In genomic region chr15:50884583-50884982, GRCh38 we compare ENCODE assay signal across 12 cellular contexts. TPM values are rescaled to one million over a fixed set of nuclear protein-coding genes. Genes with fewer than 3 reads are reported as not detected.
DNase-seq lines count a peak whose midpoint lies in the region; ATAC-seq and TF ChIP-seq lines count a peak whose summit lies in the region.
"Had no signal": no experiment of that assay in that cellular context is flagged by ENCODE, and none has a peak within 500 bp of the region (broad histone marks: within the 10 kb centered on the region; RNA-seq: fewer than 3 reads in every experiment).

No MANE protein-coding gene starts in this region.

- H3K4me3 Mint-ChIP-seq in activated naive CD4-positive, alpha-beta T cell treated with anti-CD3 and anti-CD28 coated beads, Interleukin-2, amount 10 ng/mL, durations not matched to agents 7 days and 5 days: no peak overlapping the region
- H3K4me3 Mint-ChIP-seq in activated naive CD8-positive, alpha-beta T cell treated with anti-CD3 and anti-CD28 coated beads, Interleukin-2, amount 10 ng/mL, durations not matched to agents 7 days and 5 days: peak overlapping the region; percentile 64
- H3K4me3 Mint-ChIP-seq: activated CD4-positive, alpha-beta T cell treated with anti-CD3 and anti-CD28 coated beads for 36 hours had no signal

- no peak for TF ChIP-seq EP300 in upper lobe of left lung (IDR thresholded peaks at IDR 0.05)

- H3K27me3 Mint-ChIP-seq in activated naive CD4-positive, alpha-beta T cell treated with anti-CD3 and anti-CD28 coated beads, Interleukin-2, amount 10 ng/mL, durations not matched to agents 7 days and 5 days: no peaks in the 10 kb centered on the region
- no peaks in the 10 kb centered on the region for H3K27me3 Mint-ChIP-seq in activated naive CD8-positive, alpha-beta T cell treated with anti-CD3 and anti-CD28 coated beads, Interleukin-2, amount 10 ng/mL, durations not matched to agents 7 days and 5 days
- H3K27me3 Mint-ChIP-seq: activated CD4-positive, alpha-beta T cell treated with anti-CD3 and anti-CD28 coated beads for 36 hours had no signal

- peaks cover 60% of the 10 kb centered on the region for H3K4me1 Mint-ChIP-seq in activated naive CD4-positive, alpha-beta T cell treated with anti-CD3 and anti-CD28 coated beads, Interleukin-2, amount 10 ng/mL, durations not matched to agents 7 days and 5 days
- peaks cover 53% of the 10 kb centered on the region for H3K4me1 Mint-ChIP-seq in activated naive CD8-positive, alpha-beta T cell treated with anti-CD3 and anti-CD28 coated beads, Interleukin-2, amount 10 ng/mL, durations not matched to agents 7 days and 5 days

- POLR2A ChIA-PET in activated naive CD8-positive, alpha-beta T cell treated with anti-CD3 and anti-CD28 coated beads, Interleukin-2, amount 10 ng/mL, durations not matched to agents 7 days and 5 days (lab: Charles Lee): interaction anchor here (0.6 to 1.8 kb wide), 7 partner anchors 23 to 322 kb away, joined by 3 to 10 read pairs (median 3); a partner anchor contains a TSS

- ATAC-seq in activated naive CD8-positive, alpha-beta T cell treated with anti-CD3 and anti-CD28 coated beads, Interleukin-2, amount 10 ng/mL, durations not matched to agents 7 days and 5 days (ENCODE audit: low read depth): no peak
- ATAC-seq in upper lobe of left lung (ENCODE audit: low FRiP score in 2 of 2) (peak in 1 of 2 donors; percentile 50), HG02938 (IDR thresholded peaks at IDR 0.05; ENCODE audit: unreplicated experiment) (no peak), GM19397 (IDR thresholded peaks at IDR 0.05; ENCODE audit: unreplicated experiment) (no peak)

- H3K27me3 ChIP-seq in upper lobe of left lung: no peaks in the 10 kb centered on the region

- no peak for TF ChIP-seq POLR2A in upper lobe of left lung (IDR thresholded peaks at IDR 0.05)

- WGBS in upper lobe of left lung, 2 donors: 84 to 91% methylated on average over 4 of the region's 4 CpGs

- H3K27ac ChIP-seq in upper lobe of left lung: peak overlapping the region in 3 of 4 donors; percentile 3 to 76 (median 45)

- H3K36me3 ChIP-seq in upper lobe of left lung: no peaks in the 10 kb centered on the region
- H3K36me3 ChIP-seq: thoracic aorta had no signal

- peaks cover 4 to 24% (median 14%) of the 10 kb centered on the region in 4 donors for H3K4me1 ChIP-seq in upper lobe of left lung

- TF ChIP-seq CTCF in upper lobe of left lung (IDR thresholded peaks at IDR 0.05): no peak

- DNase-seq in activated naive CD4-positive, alpha-beta T cell treated with anti-CD3 and anti-CD28 coated beads, Interleukin-2, amount 10 ng/mL, durations not matched to agents 7 days and 5 days: no peak
- DNase-seq in activated naive CD4-positive, alpha-beta T cell treated with Interleukin-2 at 50 U/mL for 16 hours: no peak
- no peak for DNase-seq in activated naive CD8-positive, alpha-beta T cell treated with anti-CD3 and anti-CD28 coated beads, Interleukin-2, amount 10 ng/mL, durations not matched to agents 7 days and 5 days
- DNase-seq in iris pigment epithelial cell (ENCODE audit: low read depth) (peak; percentile 66), upper lobe of left lung (no peak), C1 segment of cervical spinal cord (lab: John Stamatoyannopoulos, UW) (no peak)
- DNase-seq: NCI-H748 treated with DMSO at 0.1 percent for 48 hours had no signal

- CTCF ChIA-PET in activated naive CD4-positive, alpha-beta T cell treated with anti-CD3 and anti-CD28 coated beads, Interleukin-2, amount 10 ng/mL, durations not matched to agents 7 days and 5 days (lab: Charles Lee): interaction anchor here (0.5 to 1.6 kb wide), 7 partner anchors 8 to 535 kb away, joined by 3 to 8 read pairs (median 4); no protein-coding TSS in a partner anchor

- H3K9me3 ChIP-seq in upper lobe of left lung: no peaks in the 10 kb centered on the region
- H3K9me3 ChIP-seq: thoracic aorta had no signal

- H3K27ac Mint-ChIP-seq in activated naive CD4-positive, alpha-beta T cell treated with anti-CD3 and anti-CD28 coated beads, Interleukin-2, amount 10 ng/mL, durations not matched to agents 7 days and 5 days: peak overlapping the region; percentile 26
- H3K27ac Mint-ChIP-seq in activated naive CD8-positive, alpha-beta T cell treated with anti-CD3 and anti-CD28 coated beads, Interleukin-2, amount 10 ng/mL, durations not matched to agents 7 days and 5 days: peak overlapping the region; percentile 92

- H3K36me3 Mint-ChIP-seq in activated naive CD4-positive, alpha-beta T cell treated with anti-CD3 and anti-CD28 coated beads, Interleukin-2, amount 10 ng/mL, durations not matched to agents 7 days and 5 days: peaks cover 2% of the 10 kb centered on the region
- peaks cover 6% of the 10 kb centered on the region for H3K36me3 Mint-ChIP-seq in activated naive CD8-positive, alpha-beta T cell treated with anti-CD3 and anti-CD28 coated beads, Interleukin-2, amount 10 ng/mL, durations not matched to agents 7 days and 5 days

- H3K4me3 ChIP-seq in upper lobe of left lung: no peak overlapping the region
- H3K4me3 ChIP-seq: lung had no signal

- no peaks in the 10 kb centered on the region for H3K9me3 Mint-ChIP-seq in activated naive CD4-positive, alpha-beta T cell treated with anti-CD3 and anti-CD28 coated beads, Interleukin-2, amount 10 ng/mL, durations not matched to agents 7 days and 5 days
- H3K9me3 Mint-ChIP-seq in activated naive CD8-positive, alpha-beta T cell treated with anti-CD3 and anti-CD28 coated beads, Interleukin-2, amount 10 ng/mL, durations not matched to agents 7 days and 5 days: peaks cover 1% of the 10 kb centered on the region

RNA-seq across cellular contexts. Expression of gene AP4E1, which starts 23.9 kb away (rescaled TPM):
- total RNA-seq in activated naive CD8-positive, alpha-beta T cell treated with anti-CD3 and anti-CD28 coated beads, Interleukin-2, amount 10 ng/mL, durations not matched to agents 7 days and 5 days: 10 to 100 TPM; 16.5 to 18.8 TPM
- 10 to 100 TPM in 3 of 6 donors, 1 to 10 TPM in 3; 6.8 to 11.5 (median 9.4) TPM for total RNA-seq in upper lobe of left lung
